12 cellular contexts compared by ENCODE assay signal in genomic region chr6:157615411-157615763, GRCh38.
DNase-seq lines count a peak whose midpoint lies in the region; ATAC-seq and TF ChIP-seq lines count a peak whose summit lies in the region.
"Had no signal": no experiment of that assay in that cellular context is flagged by ENCODE, and none has a peak within 500 bp of the region (broad histone marks: within the 10 kb centered on the region; RNA-seq: fewer than 3 reads in every experiment).

No MANE protein-coding gene starts in this region.

- intact Hi-C loops in HCT116 (cut with micrococcal nuclease) (no loop called here), ovary (cut with DNase I) (no loop called here)

- peak; percentile 51 for TF ChIP-seq RAD21 in HCT116 (IDR thresholded peaks at IDR 0.05; ENCODE audit: low read depth)

- POLR2A ChIA-PET in HCT116 (lab: Charles Lee): no interaction called here

- H3K9me3 ChIP-seq in HCT116 (ENCODE audit: control insufficient read depth in 1 of 2, insufficient read depth in 1 of 2, low read depth in 1 of 2, low read length in 2 of 2) (no peaks in the 10 kb centered on the region), ovary (no peaks in the 10 kb centered on the region)

- DNase-seq in AG10803 (ENCODE audit: low read depth): peak; percentile 18
- no peak for DNase-seq in HCT116 (ENCODE audit: low read depth, low spot score)
- DNase-seq in UCSD-AML1 (lab: John Stamatoyannopoulos, UW; ENCODE audit: unreplicated experiment): peak; percentile 57
- no peak for DNase-seq in left lobe of liver (ENCODE audit: low spot score)
- no peak for DNase-seq in stimulated activated CD4-positive, alpha-beta T cell treated with anti-CD3 and anti-CD28 coated beads, Interleukin-2, amount 100 ng/mL, for 48 hours
- DNase-seq in ovary: no peak
- DNase-seq: NCI-H1694, right cardiac atrium, SHP77 had no signal

- TF ChIP-seq CTCF in AG10803 (conservative IDR thresholded peaks at IDR 0.05; ENCODE audit: low read length): no peak
- peak; percentile 22 to 26 (median 24); a peak in 2 of 6 replicates for TF ChIP-seq CTCF in HCT116 (IDR thresholded peaks at IDR 0.05 in 2 of 3, conservative IDR thresholded peaks at IDR 0.05 in 1 of 3; ENCODE audit: borderline replicate concordance in 1 of 3, insufficient read depth in 1 of 3, low read depth in 2 of 3, low read length in 2 of 3)
- no peak for TF ChIP-seq CTCF in ovary (IDR thresholded peaks at IDR 0.05)

- BruUV-seq in HCT116 (replicated peaks; lab: Mats Ljungman, UMichigan): no TSS peak

- CTCF ChIA-PET in HCT116 (lab: Charles Lee): no interaction called here

- H3K9me2 ChIP-seq in HCT116 (ENCODE audit: insufficient read depth): no peaks in the 10 kb centered on the region

- 61 to 69% (median 68%) methylated on average over 5 of the region's 5 CpGs for WGBS in ovary, 3 donors

- H3K27me3 ChIP-seq in HCT116 (ENCODE audit: insufficient read depth, low read length) (no peaks in the 10 kb centered on the region), ovary (no peaks in the 10 kb centered on the region)

- no peak overlapping the region for H3K4me2 ChIP-seq in HCT116 (ENCODE audit: low read length)

- H3K36me3 ChIP-seq in HCT116 (ENCODE audit: control insufficient read depth in 1 of 2, insufficient read depth in 2 of 2, low read length in 2 of 2) (no peaks in the 10 kb centered on the region), ovary (no peaks in the 10 kb centered on the region)

- TF ChIP-seq POLR2A in HCT116 (IDR thresholded peaks at IDR 0.05; ENCODE audit: borderline replicate concordance, extremely low read depth, insufficient read depth, insufficient read length) (no peak), ovary (IDR thresholded peaks at IDR 0.05) (no peak)

- ATAC-seq in HCT116 (no peak), left lobe of liver (peak; percentile 26), HG02610 (IDR thresholded peaks at IDR 0.05; ENCODE audit: unreplicated experiment) (no peak), HG03045 (IDR thresholded peaks at IDR 0.05; ENCODE audit: unreplicated experiment) (no peak)
- ATAC-seq: right cardiac atrium had no signal

- H3K27ac ChIP-seq in HCT116 (ENCODE audit: low read depth, low read length): no peak overlapping the region
- H3K27ac ChIP-seq in ovary: no peak overlapping the region

- H2AFZ ChIP-seq in HCT116 (ENCODE audit: low read depth, low read length, poor library complexity, severe bottlenecking): no peak overlapping the region

- no peaks in the 10 kb centered on the region for H4K20me1 ChIP-seq in HCT116 (ENCODE audit: insufficient read depth)

- H3K79me2 ChIP-seq in HCT116 (ENCODE audit: insufficient read depth, low read length): no peaks in the 10 kb centered on the region

- no peak overlapping the region for H3K9ac ChIP-seq in HCT116 (ENCODE audit: low read length)

- RAD21 ChIA-PET in HCT116 (lab: Charles Lee; ENCODE audit: low non-redundant PET in 1 of 2, low total read pairs in 2 of 2, uncharacterized antibody in 2 of 2, unreplicated experiment in 2 of 2): interaction anchor here in 1 of 2 experiments (0.6 kb wide), 1 partner anchor 257 kb away, joined by 4 read pairs; no protein-coding TSS in a partner anchor

- H3K4me3 ChIP-seq in AG10803 (ENCODE audit: low read length): no peak overlapping the region
- H3K4me3 ChIP-seq in HCT116 (replicated peaks in 1 of 2; ENCODE audit: low read depth in 1 of 2, low read length in 2 of 2): no peak overlapping the region
- no peak overlapping the region for H3K4me3 ChIP-seq in ovary
- H3K4me3 ChIP-seq: lung had no signal

- TF ChIP-seq EP300 in ovary (IDR thresholded peaks at IDR 0.05): no peak

- H3K4me1 ChIP-seq in HCT116 (ENCODE audit: control insufficient read depth in 1 of 2, insufficient read depth in 2 of 2, low read length in 2 of 2): peaks cover 18 to 29% of the 10 kb centered on the region in 2 experiments
- no peaks in the 10 kb centered on the region for H3K4me1 ChIP-seq in ovary (ENCODE audit: insufficient read depth)

TF ChIP-seq in HCT116, 20 proteins besides CTCF, POLR2A, EP300 and RAD21:
- TF ChIP-seq POLR2AphosphoS5 (IDR thresholded peaks at IDR 0.05; ENCODE audit: low read depth, low read length) (no peak), SP1 (IDR thresholded peaks at IDR 0.05; ENCODE audit: low read depth) (no peak), FOSL1 (IDR thresholded peaks at IDR 0.05; ENCODE audit: low read depth) (no peak), ZFX (IDR thresholded peaks at IDR 0.05) (no peak), JUND (IDR thresholded peaks at IDR 0.05) (no peak), SRF (IDR thresholded peaks at IDR 0.05; ENCODE audit: low read depth) (no peak), EZH2 (IDR thresholded peaks at IDR 0.05) (no peak), SIN3A (IDR thresholded peaks at IDR 0.05; ENCODE audit: low read depth) (no peak), ATF3 (IDR thresholded peaks at IDR 0.05) (no peak), CEBPB (IDR thresholded peaks at IDR 0.05; ENCODE audit: low read depth) (no peak)
TF ChIP-seq in HCT116: peak in this region for 0.

Comparison
In these comparisons a context has a peak if more than half of its experiments do, and no peak if none do; other contexts are left out.
1. DNase-seq: peak in AG10803 (single experiment) and UCSD-AML1 (single experiment); none in HCT116 (single experiment), left lobe of liver (single experiment), stimulated activated CD4-positive, alpha-beta T cell treated with anti-CD3 and anti-CD28 coated beads, Interleukin-2, amount 100 ng/mL, for 48 hours (0 of 2) and ovary (0 of 5).
2. CTCF ChIP-seq: peak in HCT116 (3 of 3); none in AG10803 (single experiment) and ovary (0 of 3).